In genomic region chr11:120413480-120413879, GRCh38 we compare ENCODE assay signal across 11 cellular contexts.
DNase-seq lines count a peak whose midpoint lies in the region; ATAC-seq and TF ChIP-seq lines count a peak whose summit lies in the region.
"Had no signal": no experiment of that assay in that cellular context is flagged by ENCODE, and none has a peak within 500 bp of the region (broad histone marks: within the 10 kb centered on the region; RNA-seq: fewer than 3 reads in every experiment).

No MANE protein-coding gene starts in this region.

- DNase-seq in GM04503 (ENCODE audit: low read depth) (peak; percentile 49), RPMI7951 (ENCODE audit: low read depth) (peak; percentile 52), retinal pigment epithelial cell (ENCODE audit: low read depth) (peak; percentile 67), progenitor cell of endocrine pancreas (ENCODE audit: low spot score, unreplicated experiment) (no peak), islet precursor cell (no peak), NCI-H1092 (lab: John Stamatoyannopoulos, UW) (no peak)
- DNase-seq: central memory CD4-positive, alpha-beta T cell; H7; lower lobe of right lung had no signal

- H3K4me1 Mint-ChIP-seq in progenitor cell of endocrine pancreas (ENCODE audit: low read depth): peaks cover 7% of the 10 kb centered on the region

- H3K4me3 ChIP-seq in retinal pigment epithelial cell (ENCODE audit: low read length): no peak overlapping the region
- H3K4me3 ChIP-seq: lower lobe of right lung had no signal

- peaks cover 7% of the 10 kb centered on the region for H3K36me3 Mint-ChIP-seq in progenitor cell of endocrine pancreas (ENCODE audit: insufficient read depth)

- peak; percentile 86 for ATAC-seq in esophagus mucosa
- ATAC-seq in GM18505 (IDR thresholded peaks at IDR 0.05; ENCODE audit: unreplicated experiment): no peak
- ATAC-seq: lower lobe of right lung had no signal

- H3K27ac Mint-ChIP-seq in progenitor cell of endocrine pancreas: no peak overlapping the region

- H3K4me3 Mint-ChIP-seq in progenitor cell of endocrine pancreas (ENCODE audit: low read depth): no peak overlapping the region

- no peak for TF ChIP-seq POLR2A in GM18505 (IDR thresholded peaks at IDR 0.05; ENCODE audit: borderline replicate concordance, extremely low read depth, insufficient read depth, insufficient read length)

- no peaks in the 10 kb centered on the region for H3K27me3 Mint-ChIP-seq in progenitor cell of endocrine pancreas

- H3K9me3 Mint-ChIP-seq in progenitor cell of endocrine pancreas (ENCODE audit: low read depth): no peaks in the 10 kb centered on the region

- TF ChIP-seq CTCF in retinal pigment epithelial cell (conservative IDR thresholded peaks at IDR 0.05; ENCODE audit: low read depth, low read length) (no peak), progenitor cell of endocrine pancreas (IDR thresholded peaks at IDR 0.05; ENCODE audit: unreplicated experiment) (no peak)

Comparison
In these comparisons a context has a peak if more than half of its experiments do, and no peak if none do; other contexts are left out.
1. DNase-seq: peak in GM04503 (single experiment), RPMI7951 (single experiment) and retinal pigment epithelial cell (single experiment); none in progenitor cell of endocrine pancreas (single experiment), islet precursor cell (single experiment) and NCI-H1092 (single experiment).